In the genomic region with DNA sequence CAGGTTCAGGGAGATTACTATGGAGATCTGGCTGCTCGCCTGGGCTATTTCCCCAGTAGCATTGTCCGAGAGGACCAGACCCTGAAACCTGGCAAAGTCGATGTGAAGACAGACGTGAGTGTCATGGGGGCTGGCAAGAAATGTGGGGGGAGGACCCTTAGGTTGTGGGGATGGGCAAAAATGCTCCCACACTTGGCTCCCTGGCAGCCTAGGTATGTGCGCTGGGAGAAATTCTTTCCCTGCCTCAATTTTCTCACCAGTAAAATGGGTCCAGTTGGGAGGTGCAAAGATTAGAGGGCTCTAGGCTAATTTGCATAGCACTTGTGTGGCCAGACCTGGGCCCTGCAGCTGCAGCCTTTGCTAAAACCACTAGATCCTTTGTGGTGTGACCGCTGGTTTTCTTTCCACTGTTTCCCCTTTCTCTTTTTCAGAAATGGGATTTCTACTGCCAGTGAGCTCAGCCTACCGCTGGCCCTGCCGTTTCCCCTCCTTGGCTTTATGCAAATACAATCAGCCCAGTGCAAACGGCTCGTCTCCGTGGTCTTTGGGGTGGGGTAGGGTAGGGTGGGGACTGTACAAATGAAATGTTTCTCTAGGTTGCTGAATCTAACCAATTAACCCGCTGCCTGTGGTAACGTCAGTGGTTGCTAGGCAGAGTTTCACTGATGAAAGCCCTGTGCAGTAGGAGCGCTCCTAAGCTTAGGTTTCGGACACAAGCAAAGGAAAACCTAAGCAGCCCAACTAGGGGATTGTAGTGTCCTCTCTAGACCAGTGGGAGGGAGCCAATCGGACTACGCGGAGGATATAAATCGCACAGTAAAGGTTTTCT, we compare ENCODE assay signal across 8 cellular contexts. TPM values are rescaled to one million over a fixed set of nuclear protein-coding genes. Genes with fewer than 3 reads are reported as not detected.
DNase-seq lines count a peak whose midpoint lies in the region; ATAC-seq and TF ChIP-seq lines count a peak whose summit lies in the region.

No MANE protein-coding gene starts in this region.

- peak overlapping the region; percentile 86 to 97 for H3K4me3 Mint-ChIP-seq in activated T-cell treated with anti-CD3 and anti-CD28 coated beads, Interleukin-2, amount 50 U/mL, for 72 hours
- peak overlapping the region; percentile 88 to 99 (median 98) for H3K4me3 Mint-ChIP-seq in naive B cell
- H3K4me3 Mint-ChIP-seq in stimulated activated memory B cell treated with anti-CD40 and anti-IgM and Interleukin-4, amounts not matched to agents 10 μg/mL and 1 μg/mL and 100 μg/mL, for 72 hours = peak overlapping the region; percentile 86

- H3K4me1 Mint-ChIP-seq in activated T-cell treated with anti-CD3 and anti-CD28 coated beads, Interleukin-2, amount 50 U/mL, for 72 hours (ENCODE audit: low read depth) = peaks cover 45% of the 10 kb centered on the region
- H3K4me1 Mint-ChIP-seq in naive B cell = peaks cover 55 to 73% (median 66%) of the 10 kb centered on the region in 3 donors
- H3K4me1 Mint-ChIP-seq in stimulated activated memory B cell treated with anti-CD40 and anti-IgM and Interleukin-4, amounts not matched to agents 10 μg/mL and 1 μg/mL and 100 μg/mL, for 72 hours = peaks cover 57% of the 10 kb centered on the region

- in situ Hi-C loops in KBM-7 (cut with MboI; ENCODE audit: low pct_unique_long_range_greater_than_20kb, low sequenced_read_pairs) = no loop called here

- ATAC-seq in GM21737 (IDR thresholded peaks at IDR 0.05; ENCODE audit: unreplicated experiment) (peak; percentile 53), naive B cell (ENCODE audit: low read depth in 2 of 2) (peak; percentile 64 to 67)
- peak; percentile 66 to 72 for ATAC-seq in activated T-cell treated with anti-CD3 and anti-CD28 coated beads, Interleukin-2, amount 50 U/mL, for 72 hours (replicated peaks in 1 of 2)
- ATAC-seq in stimulated activated memory B cell treated with anti-CD40 and anti-IgM and Interleukin-4, amounts not matched to agents 10 μg/mL and 1 μg/mL and 100 μg/mL, for 72 hours = peak; percentile 85

- peak overlapping the region; percentile 70 for H3K27ac Mint-ChIP-seq in activated T-cell treated with anti-CD3 and anti-CD28 coated beads, Interleukin-2, amount 50 U/mL, for 72 hours
- peak overlapping the region; percentile 97 to 100 (median 100) for H3K27ac Mint-ChIP-seq in naive B cell
- peak overlapping the region; percentile 92 for H3K27ac Mint-ChIP-seq in stimulated activated memory B cell treated with anti-CD40 and anti-IgM and Interleukin-4, amounts not matched to agents 10 μg/mL and 1 μg/mL and 100 μg/mL, for 72 hours

- H3K9me3 Mint-ChIP-seq in activated T-cell treated with anti-CD3 and anti-CD28 coated beads, Interleukin-2, amount 50 U/mL, for 72 hours = no peaks in the 10 kb centered on the region
- H3K9me3 Mint-ChIP-seq in naive B cell = no peaks in the 10 kb centered on the region
- no peaks in the 10 kb centered on the region for H3K9me3 Mint-ChIP-seq in stimulated activated memory B cell treated with anti-CD40 and anti-IgM and Interleukin-4, amounts not matched to agents 10 μg/mL and 1 μg/mL and 100 μg/mL, for 72 hours

- peak; percentile 92 for DNase-seq in DMS153 (lab: John Stamatoyannopoulos, UW)
- DNase-seq in KBM-7 = peak; percentile 99
- DNase-seq in activated T-cell treated with anti-CD3 and anti-CD28 coated beads, Interleukin-2, amount 50 U/mL, for 72 hours = peak; percentile 86 to 89
- DNase-seq in fibroblast of gingiva (ENCODE audit: low read depth) = peak; percentile 84
- peak; percentile 93 for DNase-seq in naive B cell

- no peaks in the 10 kb centered on the region for H3K27me3 Mint-ChIP-seq in activated T-cell treated with anti-CD3 and anti-CD28 coated beads, Interleukin-2, amount 50 U/mL, for 72 hours (ENCODE audit: low read depth)
- H3K27me3 Mint-ChIP-seq in naive B cell = no peaks in the 10 kb centered on the region
- H3K27me3 Mint-ChIP-seq in stimulated activated memory B cell treated with anti-CD40 and anti-IgM and Interleukin-4, amounts not matched to agents 10 μg/mL and 1 μg/mL and 100 μg/mL, for 72 hours = no peaks in the 10 kb centered on the region

- peaks cover 0 to 2% of the 10 kb centered on the region in 2 donors for H3K36me3 Mint-ChIP-seq in activated T-cell treated with anti-CD3 and anti-CD28 coated beads, Interleukin-2, amount 50 U/mL, for 72 hours (ENCODE audit: insufficient read depth in 2 of 2)
- peaks cover 6 to 23% of the 10 kb centered on the region in 2 donors for H3K36me3 Mint-ChIP-seq in naive B cell
- peaks cover 25% of the 10 kb centered on the region for H3K36me3 Mint-ChIP-seq in stimulated activated memory B cell treated with anti-CD40 and anti-IgM and Interleukin-4, amounts not matched to agents 10 μg/mL and 1 μg/mL and 100 μg/mL, for 72 hours

TF ChIP-seq in PFSK-1, 5 proteins besides CTCF, POLR2A, EP300 and RAD21:
- TF ChIP-seq SIN3A (IDR thresholded peaks at IDR 0.05; ENCODE audit: borderline replicate concordance, insufficient read depth, low read length) (no peak; the same call in 1 of the 2 replicates), TAF1 (IDR thresholded peaks at IDR 0.05; ENCODE audit: borderline replicate concordance, insufficient read depth, low read length) (peak; percentile 43; the same call in 1 of the 2 replicates), FOXP2 (optimal IDR thresholded peaks at IDR 0.05; ENCODE audit: borderline replicate concordance, extremely low read depth, extremely low read length, insufficient read depth) (no peak), POLR2AphosphoS5 (IDR thresholded peaks at IDR 0.05; ENCODE audit: low read depth, low read length) (no peak), REST (IDR thresholded peaks at IDR 0.05; ENCODE audit: insufficient read depth in 1 of 2, low read depth in 2 of 2, low read length in 2 of 2) (no peak)

RNA-seq across cellular contexts. Expression of gene RAB4B, which starts 0.9 kb away (rescaled TPM):
- polyA plus RNA-seq in PFSK-1 (2012; ENCODE audit: insufficient read length, low read depth) = 55.7 TPM
- 10 to 100 TPM; 44.4 to 45.7 TPM for total RNA-seq in activated T-cell treated with anti-CD3 and anti-CD28 coated beads, Interleukin-2, amount 50 U/mL, for 72 hours
- 100 to 1,000 TPM; 111 to 167 (median 145) TPM for polyA plus RNA-seq in naive B cell (ENCODE audit: low read depth in 6 of 6)

RNA-seq across cellular contexts. Expression of gene MIA, which starts 1.9 kb away (rescaled TPM):
- not detected for polyA plus RNA-seq in PFSK-1 (2012; ENCODE audit: insufficient read length, low read depth)
- total RNA-seq in activated T-cell treated with anti-CD3 and anti-CD28 coated beads, Interleukin-2, amount 50 U/mL, for 72 hours = 1 to 10 TPM in 1 of 2 donors, under 1 TPM in 1; 0.97 to 1.1 TPM
- polyA plus RNA-seq in naive B cell (ENCODE audit: low read depth in 6 of 6) = not detected

RNA-seq across cellular contexts. Expression of gene EGLN2, which starts 21.8 kb away (rescaled TPM):
- 174 TPM for polyA plus RNA-seq in PFSK-1 (2012; ENCODE audit: insufficient read length, low read depth)
- 10 to 100 TPM; 90.5 to 91.8 TPM for total RNA-seq in activated T-cell treated with anti-CD3 and anti-CD28 coated beads, Interleukin-2, amount 50 U/mL, for 72 hours
- polyA plus RNA-seq in naive B cell (ENCODE audit: low read depth in 6 of 6) = 100 to 1,000 TPM in 4 of 6 donors, 10 to 100 TPM in 2; 66.8 to 184 (median 124) TPM

RNA-seq across cellular contexts. Expression of gene SNRPA, which starts 26.2 kb away (rescaled TPM):
- 114 TPM for polyA plus RNA-seq in PFSK-1 (2012; ENCODE audit: insufficient read length, low read depth)
- 100 to 1,000 TPM; 201 to 290 TPM for total RNA-seq in activated T-cell treated with anti-CD3 and anti-CD28 coated beads, Interleukin-2, amount 50 U/mL, for 72 hours
- 10 to 100 TPM; 48.3 to 88.8 (median 59.8) TPM for polyA plus RNA-seq in naive B cell (ENCODE audit: low read depth in 6 of 6)

RNA-seq across cellular contexts. Expression of gene ACTMAP, which starts 26.9 kb away (rescaled TPM):
- polyA plus RNA-seq in PFSK-1 (2012; ENCODE audit: insufficient read length, low read depth) = 28.5 TPM
- total RNA-seq in activated T-cell treated with anti-CD3 and anti-CD28 coated beads, Interleukin-2, amount 50 U/mL, for 72 hours = 10 to 100 TPM; 32.8 to 45.1 TPM
- polyA plus RNA-seq in naive B cell (ENCODE audit: low read depth in 6 of 6) = 1 to 10 TPM; 1.9 to 5.6 (median 4.7) TPM

Comparison
In these comparisons a context has a peak if more than half of its experiments do, and no peak if none do; other contexts are left out.
1. Peak in every context shown above with its lines: DNase-seq and ATAC-seq.